ENCODE assay signal across 26 cellular contexts in genomic region chr15:92772061-92772460, GRCh38.
DNase-seq lines count a peak whose midpoint lies in the region; ATAC-seq, FAIRE-seq and TF ChIP-seq lines count a peak whose summit lies in the region.
"Had no signal": no experiment of that assay in that cellular context is flagged by ENCODE, and none has a peak within 500 bp of the region (broad histone marks: within the 10 kb centered on the region; RNA-seq: fewer than 3 reads in every experiment).

No MANE protein-coding gene starts in this region.

- H3K4me3 ChIP-seq in HepG2 (replicated peaks in 1 of 3; ENCODE audit: insufficient read depth in 1 of 3, low read depth in 2 of 3, low read length in 3 of 3): no peak overlapping the region
- H3K4me3 ChIP-seq in right lobe of liver: no peak overlapping the region
- H3K4me3 ChIP-seq: A549; BLaER1 treated with 17β-estradiol and CSF1 and Interleukin-3, amounts not matched to agents 10 nM and 100 nM; GM12878; GM23248; HAP-1 had no signal

- no peak for TF ChIP-seq POLR2A in HepG2 (IDR thresholded peaks at IDR 0.05; ENCODE audit: insufficient read depth in 1 of 2, low read depth in 2 of 2, low read length in 2 of 2)
- no peak for TF ChIP-seq POLR2A in right lobe of liver (IDR thresholded peaks at IDR 0.05)

- no peaks in the 10 kb centered on the region for H3K79me2 ChIP-seq in HepG2 (ENCODE audit: insufficient read depth, low read length)

- no peak overlapping the region for H3K4me3 Mint-ChIP-seq in type B pancreatic cell
- H3K4me3 Mint-ChIP-seq: CD14-positive monocyte; CD4-positive, alpha-beta T cell; CD8-positive, alpha-beta memory T cell; HFFc6 had no signal

- POLR2A ChIA-PET in HepG2 (lab: Yijun Ruan, JAX) (no interaction called here), RWPE1 (lab: Yijun Ruan, JAX; ENCODE audit: low non-redundant PET) (interaction anchor here (0.5 kb wide), 1 partner anchor 147 kb away, joined by 3 read pairs; no protein-coding TSS in a partner anchor)

- H3K36me3 ChIP-seq in HepG2 (replicated peaks in 1 of 2; ENCODE audit: control insufficient read depth in 1 of 2, insufficient read depth in 2 of 2, low read length in 2 of 2) (no peaks in the 10 kb centered on the region), right lobe of liver (no peaks in the 10 kb centered on the region)
- H3K36me3 ChIP-seq: BE2C; BLaER1 treated with 17β-estradiol and CSF1 and Interleukin-3, amounts not matched to agents 10 nM and 100 nM; HAP-1 had no signal

- FAIRE-seq in HepG2 (lab: Jason Lieb, UNC): no peak
- FAIRE-seq: A549, D721Med, GM12878, GM19239, H54 had no signal

- no peaks in the 10 kb centered on the region for H3K36me3 Mint-ChIP-seq in type B pancreatic cell
- H3K36me3 Mint-ChIP-seq: CD14-positive monocyte; CD8-positive, alpha-beta memory T cell had no signal

- H2AFZ ChIP-seq in HepG2 (ENCODE audit: low read length): no peak overlapping the region
- H2AFZ ChIP-seq: GM23248 had no signal

- H3K9me3 Mint-ChIP-seq in type B pancreatic cell: no peaks in the 10 kb centered on the region
- H3K9me3 Mint-ChIP-seq: CD4-positive, alpha-beta T cell; CD8-positive, alpha-beta memory T cell had no signal

- H3K27ac ChIP-seq in HepG2 (ENCODE audit: extremely low read length, insufficient read depth, low read length) (no peak overlapping the region), right lobe of liver (no peak overlapping the region), RWPE1 (no peak overlapping the region)
- H3K27ac ChIP-seq: A549; BLaER1 treated with 17β-estradiol and CSF1 and Interleukin-3, amounts not matched to agents 10 nM and 100 nM; GM23248 had no signal

- TF ChIP-seq EP300 in HepG2 (IDR thresholded peaks at IDR 0.05; ENCODE audit: low read depth in 2 of 2, low read length in 2 of 2) (no peak), HepG2 (CRISPR knock-in tag; IDR thresholded peaks at IDR 0.05; ENCODE audit: borderline replicate concordance) (no peak)

- peaks cover 24% of the 10 kb centered on the region for H3K4me1 ChIP-seq in HepG2 (ENCODE audit: insufficient read depth, low read length)
- no peaks in the 10 kb centered on the region for H3K4me1 ChIP-seq in right lobe of liver
- H3K4me1 ChIP-seq: A549, BE2C, HAP-1 had no signal

- BruUV-seq in HepG2 (replicated peaks; lab: Mats Ljungman, UMichigan): no TSS peak

- intact Hi-C loops in HepG2 (cut with micrococcal nuclease; ENCODE audit: unreplicated experiment): no loop called here
- intact Hi-C loops in right lobe of liver (cut with DNase I): no loop called here

- H3K9ac ChIP-seq in HepG2 (ENCODE audit: insufficient read depth, low read depth, low read length): no peak overlapping the region
- H3K9ac ChIP-seq: BLaER1 treated with 17β-estradiol and CSF1 and Interleukin-3, amounts not matched to agents 10 nM and 100 nM; GM23248 had no signal

- in situ Hi-C loops in HepG2 (cut with HindIII; ENCODE audit: extremely low pct_ligation_motif_present, low pct_unique_long_range_greater_than_20kb): no loop called here

- H3K27me3 Mint-ChIP-seq in type B pancreatic cell: no peaks in the 10 kb centered on the region
- H3K27me3 Mint-ChIP-seq: CD4-positive, alpha-beta T cell; CD8-positive, alpha-beta memory T cell had no signal

- no peak for DNase-seq in HepG2 (ENCODE audit: low spot score)
- DNase-seq in right lobe of liver: no peak
- DNase-seq in mesenteric fat pad (ENCODE audit: low spot score): peak; percentile 62
- DNase-seq in type B pancreatic cell (ENCODE audit: extremely low spot score, unreplicated experiment): peak; percentile 25
- DNase-seq in NCI-H2171 treated with DMSO at 0.1 percent for 48 hours (lab: John Stamatoyannopoulos, UW): no peak
- no peak for DNase-seq in RWPE1 (ENCODE audit: low spot score)
- DNase-seq: 8988T; ACHN; AML-193; BE2C; CD4-positive, alpha-beta T cell; CD8-positive, alpha-beta memory T cell; DMS 273 treated with DMSO at 0.1 percent for 48 hours; DMS79; EL; GDM1; GM23248; HFFc6 had no signal

- TF ChIP-seq CTCF in HepG2 (CRISPR knock-in tag; IDR thresholded peaks at IDR 0.05): no peak
- TF ChIP-seq CTCF in right lobe of liver (IDR thresholded peaks at IDR 0.05): no peak
- no peak for TF ChIP-seq CTCF in type B pancreatic cell (conservative IDR thresholded peaks at IDR 0.05)
- no peak for TF ChIP-seq CTCF in RWPE1 (conservative IDR thresholded peaks at IDR 0.05; ENCODE audit: low read depth)

- CTCF ChIA-PET in HepG2 (lab: Yijun Ruan, JAX; ENCODE audit: low intra/inter-chr PET ratio, low total read pairs) (no interaction called here), RWPE1 (lab: Yijun Ruan, JAX) (interaction anchor here (0.6 kb wide), 1 partner anchor 1950 kb away, joined by 3 read pairs; no protein-coding TSS in a partner anchor)

- H3K9me3 ChIP-seq in HepG2 (ENCODE audit: low read length): no peaks in the 10 kb centered on the region
- H3K9me3 ChIP-seq in right lobe of liver: no peaks in the 10 kb centered on the region
- H3K9me3 ChIP-seq: A549, BE2C, HAP-1 had no signal

- TF ChIP-seq RAD21 in HepG2 (CRISPR knock-in tag; IDR thresholded peaks at IDR 0.05): no peak

- peak; percentile 37 for ATAC-seq in HepG2
- ATAC-seq in right lobe of liver: no peak
- ATAC-seq: A549, GM12878 had no signal

- WGBS in HepG2 (ENCODE audit: low lambda C conversion rate): 58% methylated on average over 9 of the region's 9 CpGs
- 100% methylated on average over 4 of the region's 9 CpGs for WGBS in right lobe of liver (ENCODE audit: insufficient coverage, low coverage, low lambda C conversion rate, missing lambda C conversion rate)

- peak overlapping the region; percentile 57; the same call in 1 of the 2 replicates for H3K4me2 ChIP-seq in HepG2 (ENCODE audit: low read depth, low read length)
- H3K4me2 ChIP-seq: A549; BLaER1 treated with 17β-estradiol and CSF1 and Interleukin-3, amounts not matched to agents 10 nM and 100 nM had no signal

- no peaks in the 10 kb centered on the region for H3K4me1 Mint-ChIP-seq in type B pancreatic cell (ENCODE audit: unreplicated experiment)
- H3K4me1 Mint-ChIP-seq: CD8-positive, alpha-beta memory T cell had no signal

- no peaks in the 10 kb centered on the region for H4K20me1 ChIP-seq in HepG2 (ENCODE audit: insufficient read depth, low read length)
- H4K20me1 ChIP-seq: BLaER1 treated with 17β-estradiol and CSF1 and Interleukin-3, amounts not matched to agents 10 nM and 100 nM had no signal

- H3K27me3 ChIP-seq in HepG2 (ENCODE audit: control insufficient read depth in 1 of 2, insufficient read depth in 2 of 2, low read length in 2 of 2) (no peaks in the 10 kb centered on the region), right lobe of liver (no peaks in the 10 kb centered on the region)
- H3K27me3 ChIP-seq: BE2C; BLaER1 treated with 17β-estradiol and CSF1 and Interleukin-3, amounts not matched to agents 10 nM and 100 nM had no signal

- no peak overlapping the region for H3K27ac Mint-ChIP-seq in type B pancreatic cell
- H3K27ac Mint-ChIP-seq: CD4-positive, alpha-beta T cell; HFFc6 had no signal

TF ChIP-seq in HepG2, 621 proteins besides CTCF, POLR2A, EP300 and RAD21 (continues in another document):
- TF ChIP-seq ZUFSP (CRISPR knock-in tag; IDR thresholded peaks at IDR 0.05; ENCODE audit: borderline replicate concordance) (no peak), ATF1 (CRISPR knock-in tag; IDR thresholded peaks at IDR 0.05) (no peak), POLR2AphosphoS2 (IDR thresholded peaks at IDR 0.05; ENCODE audit: low read depth, low read length) (no peak), PREB (CRISPR knock-in tag; IDR thresholded peaks at IDR 0.05) (no peak), ZSCAN29 (CRISPR knock-in tag; conservative IDR thresholded peaks at IDR 0.05) (no peak), THAP9 (CRISPR knock-in tag; IDR thresholded peaks at IDR 0.05; ENCODE audit: borderline replicate concordance) (no peak), SIN3A (IDR thresholded peaks at IDR 0.05; ENCODE audit: borderline replicate concordance, low read depth, low read length) (no peak), ONECUT2 (CRISPR knock-in tag; IDR thresholded peaks at IDR 0.05) (no peak)

Comparison
In these comparisons a context has a peak if more than half of its experiments do, and no peak if none do; other contexts are left out.
1. DNase-seq: peak in mesenteric fat pad (single experiment) and type B pancreatic cell (single experiment); none in HepG2 (single experiment), right lobe of liver (0 of 3), NCI-H2171 treated with DMSO at 0.1 percent for 48 hours (single experiment) and RWPE1 (single experiment).